In genomic region chr1:244662604-244663003, GRCh38 we compare ENCODE assay signal across 15 cellular contexts. TPM values are rescaled to one million over a fixed set of nuclear protein-coding genes. Genes with fewer than 3 reads are reported as not detected.
DNase-seq lines count a peak whose midpoint lies in the region; ATAC-seq and TF ChIP-seq lines count a peak whose summit lies in the region.
"Had no signal": no experiment of that assay in that cellular context is flagged by ENCODE, and none has a peak within 500 bp of the region (broad histone marks: within the 10 kb centered on the region; RNA-seq: fewer than 3 reads in every experiment).

No MANE protein-coding gene starts in this region.

- peaks cover 8% of the 10 kb centered on the region for H3K36me3 ChIP-seq in smooth muscle cell (ENCODE audit: low read depth)
- H3K36me3 ChIP-seq: uterus had no signal

- ATAC-seq in T-helper 17 cell: no peak
- peak; percentile 94 for ATAC-seq in left colon
- ATAC-seq in GM21825 (IDR thresholded peaks at IDR 0.05; ENCODE audit: unreplicated experiment): no peak

- no peak for TF ChIP-seq CTCF in GM12865 (IDR thresholded peaks at IDR 0.05; ENCODE audit: insufficient read depth, low read depth, low read length, missing control alignments)
- no peak for TF ChIP-seq CTCF in smooth muscle cell (IDR thresholded peaks at IDR 0.05; ENCODE audit: borderline replicate concordance, insufficient read depth, poor library complexity, severe bottlenecking)

- H3F3A ChIP-seq in smooth muscle cell (ENCODE audit: low read depth): no peaks in the 10 kb centered on the region

- H3K27me3 Mint-ChIP-seq in T-helper 17 cell: no peaks in the 10 kb centered on the region

- no peak overlapping the region for H3K4me3 Mint-ChIP-seq in T-helper 17 cell

- peak overlapping the region; percentile 61 for H3K27ac Mint-ChIP-seq in T-helper 17 cell

- H3K79me2 ChIP-seq in smooth muscle cell (ENCODE audit: low read depth): peaks cover 85% of the 10 kb centered on the region

- H4K20me1 ChIP-seq in smooth muscle cell (ENCODE audit: low read depth): peaks cover 89% of the 10 kb centered on the region

- DNase-seq in GM12865 (ENCODE audit: low read depth): no peak
- DNase-seq in T-helper 17 cell: no peak
- DNase-seq in left colon: no peak
- no peak for DNase-seq in smooth muscle cell (lab: John Stamatoyannopoulos, UW; ENCODE audit: unreplicated experiment)
- DNase-seq in DMS114 treated with DMSO at 0.1 percent for 48 hours (lab: John Stamatoyannopoulos, UW; ENCODE audit: unreplicated experiment): no peak
- DNase-seq in occipital lobe (lab: John Stamatoyannopoulos, UW): no peak
- no peak for DNase-seq in NCI-H1694 treated with DMSO at 0.1 percent for 48 hours (lab: John Stamatoyannopoulos, UW)
- DNase-seq: activated CD4-positive, alpha-beta T cell treated with anti-CD3 and anti-CD28 coated beads, Interleukin-2, amount 50 U/mL, for 1 hour; activated gamma-delta T cell; amygdala; NCI-H226; stimulated activated CD4-positive, alpha-beta T cell treated with anti-CD3 and anti-CD28 coated beads, Interleukin-2, amount 100 ng/mL, for 24 hours; uterus had no signal

- no peaks in the 10 kb centered on the region for H3K27me3 ChIP-seq in smooth muscle cell (ENCODE audit: low read depth)
- H3K27me3 ChIP-seq: uterus had no signal

- H3K27ac ChIP-seq in smooth muscle cell (ENCODE audit: low read depth): peak overlapping the region; percentile 7
- H3K27ac ChIP-seq: parathyroid adenoma, uterus had no signal

- H3K36me3 Mint-ChIP-seq in T-helper 17 cell (ENCODE audit: low read depth): peaks cover 2% of the 10 kb centered on the region

- no peak overlapping the region for H3K4me2 ChIP-seq in smooth muscle cell

- H3K4me1 ChIP-seq in smooth muscle cell (ENCODE audit: low read depth): peaks cover 12% of the 10 kb centered on the region
- H3K4me1 ChIP-seq: parathyroid adenoma had no signal

- intact Hi-C loops in left colon (cut with DNase I, micrococcal nuclease): no loop called here

- no peak overlapping the region for H2AFZ ChIP-seq in smooth muscle cell (ENCODE audit: low read depth)
- H2AFZ ChIP-seq: parathyroid adenoma had no signal

- H3K4me3 ChIP-seq in GM12865 (ENCODE audit: low read depth, low read length): peak overlapping the region; percentile 32
- H3K4me3 ChIP-seq in smooth muscle cell: no peak overlapping the region
- H3K4me3 ChIP-seq: uterus had no signal

- peaks cover 15% of the 10 kb centered on the region for H3K4me1 Mint-ChIP-seq in T-helper 17 cell

- H3K9ac ChIP-seq in smooth muscle cell (ENCODE audit: low read depth): no peak overlapping the region
- H3K9ac ChIP-seq: parathyroid adenoma had no signal

- WGBS in smooth muscle cell (ENCODE audit: low lambda C conversion rate): 72% methylated on average over 2 of the region's 2 CpGs

- H3K9me3 ChIP-seq in T-helper 17 cell (ENCODE audit: control insufficient read depth, low read length, poor library complexity, severe bottlenecking): no peaks in the 10 kb centered on the region
- no peaks in the 10 kb centered on the region for H3K9me3 ChIP-seq in smooth muscle cell (replicated peaks; ENCODE audit: low read depth)
- H3K9me3 ChIP-seq: uterus had no signal

RNA-seq across cellular contexts. Expression of gene DESI2, which starts 9.7 kb away (rescaled TPM):
- 10 to 100 TPM; 13.4 to 19.6 TPM for total RNA-seq in T-helper 17 cell
- total RNA-seq in left colon: 10 to 100 TPM; 28.2 to 30.8 TPM
- total RNA-seq in smooth muscle cell: 56.3 and 67.9 TPM in 2 replicates
- polyA plus RNA-seq in smooth muscle cell: 31.5 and 39.4 TPM in 2 replicates
- total RNA-seq in occipital lobe: 38.8 TPM
